Comparison of ENCODE assay signal across 10 cellular contexts in genomic region chr15:99447497-99448371, GRCh38.
DNase-seq lines count a peak whose midpoint lies in the region; ATAC-seq and TF ChIP-seq lines count a peak whose summit lies in the region.
"Had no signal": no experiment of that assay in that cellular context is flagged by ENCODE, and none has a peak within 500 bp of the region (broad histone marks: within the 10 kb centered on the region; RNA-seq: fewer than 3 reads in every experiment).

No MANE protein-coding gene starts in this region.

- H2AFZ ChIP-seq in trophoblast cell (ENCODE audit: insufficient read depth, low read length, poor library complexity): no peak overlapping the region

- no peak overlapping the region for H3K27ac ChIP-seq in trophoblast cell (ENCODE audit: low read depth, low read length)
- H3K27ac ChIP-seq: KMS-11 had no signal

- in situ Hi-C loops in GM13976 (cut with MboI; ENCODE audit: low sequenced_read_pairs, unreplicated experiment): no loop called here

- H4K91ac ChIP-seq in trophoblast cell (ENCODE audit: low read depth, low read length): no peak overlapping the region

- H3K23ac ChIP-seq in trophoblast cell (ENCODE audit: low read length): no peak overlapping the region

- no peak overlapping the region for H3K4ac ChIP-seq in trophoblast cell (ENCODE audit: low read depth, low read length)

- H3K4me3 ChIP-seq in trophoblast cell (ENCODE audit: low read depth, low read length): no peak overlapping the region

- no peaks in the 10 kb centered on the region for H3K27me3 ChIP-seq in trophoblast cell (ENCODE audit: insufficient read depth, low read length)
- H3K27me3 ChIP-seq: transverse colon had no signal

- H3K79me2 ChIP-seq in trophoblast cell (ENCODE audit: control insufficient read depth, insufficient read depth, low read length, poor library complexity): no peaks in the 10 kb centered on the region

- no peak overlapping the region for H3K4me2 ChIP-seq in trophoblast cell (ENCODE audit: low read length)
- H3K4me2 ChIP-seq: KMS-11 had no signal

- H3K9me3 ChIP-seq in trophoblast cell (ENCODE audit: insufficient read depth, low read depth, low read length): peaks cover 2% of the 10 kb centered on the region
- H3K9me3 ChIP-seq: transverse colon had no signal

- no peaks in the 10 kb centered on the region for H3K36me3 ChIP-seq in trophoblast cell (ENCODE audit: control insufficient read depth in 1 of 2, insufficient read depth in 2 of 2, low read length in 2 of 2)
- H3K36me3 ChIP-seq: transverse colon had no signal

- no peak overlapping the region for H4K12ac ChIP-seq in trophoblast cell (ENCODE audit: low read depth, low read length)

- no peak overlapping the region for H4K8ac ChIP-seq in trophoblast cell (ENCODE audit: low read depth, low read length)

- no peak overlapping the region for H3K18ac ChIP-seq in trophoblast cell (ENCODE audit: low read length)

- H3K79me1 ChIP-seq in trophoblast cell (ENCODE audit: low read length): peaks cover 6% of the 10 kb centered on the region

- WGBS in trophoblast cell (ENCODE audit: extremely low coverage, insufficient coverage, insufficient read length): no CpG with 5 or more reads among the region's 28 CpGs

- no peak overlapping the region for H3K14ac ChIP-seq in trophoblast cell (ENCODE audit: low read length)

- no peak overlapping the region for H3K9ac ChIP-seq in trophoblast cell (ENCODE audit: low read length)
- H3K9ac ChIP-seq: KMS-11 had no signal

- H2AK5ac ChIP-seq in trophoblast cell (ENCODE audit: low read length): no peak overlapping the region

- no peak for TF ChIP-seq CTCF in GM13976 (IDR thresholded peaks at IDR 0.05; ENCODE audit: borderline replicate concordance, control extremely low read depth, extremely low read depth, insufficient read depth, missing control alignments)

- DNase-seq in COR-L47 (lab: John Stamatoyannopoulos, UW) (peak; percentile 42), GM13976 (ENCODE audit: low spot score) (peak; percentile 52), SK-N-DZ (ENCODE audit: low spot score) (peak; percentile 59), myocyte (ENCODE audit: low read depth) (peak; percentile 93), trophoblast cell (no peak), NCI-H128 (lab: John Stamatoyannopoulos, UW; ENCODE audit: unreplicated experiment) (no peak)
- DNase-seq: transverse colon had no signal

- ATAC-seq in HG02588 (IDR thresholded peaks at IDR 0.05; ENCODE audit: unreplicated experiment) (no peak), GM21360 (IDR thresholded peaks at IDR 0.05; ENCODE audit: unreplicated experiment) (no peak)

- no peak overlapping the region for H2BK12ac ChIP-seq in trophoblast cell (ENCODE audit: low read length)

- no peak overlapping the region for H2BK120ac ChIP-seq in trophoblast cell (ENCODE audit: insufficient read depth, low read length, poor library complexity)

- H2BK5ac ChIP-seq in trophoblast cell (ENCODE audit: low read depth, low read length, poor library complexity): no peak overlapping the region

- peaks cover 11 to 17% of the 10 kb centered on the region in 2 experiments for H3K4me1 ChIP-seq in trophoblast cell (ENCODE audit: control insufficient read depth in 1 of 2, insufficient read depth in 2 of 2, low read length in 2 of 2)

Comparison
In these comparisons a context has a peak if more than half of its experiments do, and no peak if none do; other contexts are left out.
1. DNase-seq: peak in COR-L47 (single experiment), GM13976 (single experiment), SK-N-DZ (single experiment) and myocyte (single experiment); none in trophoblast cell (0 of 2) and NCI-H128 (single experiment).